Comparison of ENCODE assay signal across 17 cellular contexts in the genomic region with DNA sequence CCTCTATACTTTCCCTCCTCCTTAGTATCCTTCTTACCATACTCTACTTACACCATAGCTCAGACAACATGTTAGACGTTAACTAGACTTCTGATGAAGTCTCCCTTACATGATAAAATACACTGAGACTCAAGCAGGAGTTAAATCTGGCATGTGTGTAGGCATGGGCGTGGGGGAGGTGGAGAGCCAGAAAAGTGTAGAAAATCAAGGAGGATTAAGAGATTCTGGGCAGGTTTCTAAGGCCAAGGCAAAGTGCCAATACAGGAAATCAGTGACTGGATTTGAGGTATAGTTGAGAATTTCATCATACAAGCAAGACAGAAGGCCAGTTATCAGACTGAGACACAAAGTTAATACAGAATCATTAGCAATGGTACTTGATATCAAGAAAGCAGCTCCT. TPM values are rescaled to one million over a fixed set of nuclear protein-coding genes. Genes with fewer than 3 reads are reported as not detected.
DNase-seq lines count a peak whose midpoint lies in the region; TF ChIP-seq lines count a peak whose summit lies in the region.
"Had no signal": no experiment of that assay in that cellular context is flagged by ENCODE, and none has a peak within 500 bp of the region (broad histone marks: within the 10 kb centered on the region; RNA-seq: fewer than 3 reads in every experiment).

No MANE protein-coding gene starts in this region.

- H3K27me3 Mint-ChIP-seq in MCF 10A (ENCODE audit: insufficient read depth, unreplicated experiment) (no peaks in the 10 kb centered on the region), chondrocyte (ENCODE audit: low read depth) (no peaks in the 10 kb centered on the region), osteocyte (ENCODE audit: unreplicated experiment) (no peaks in the 10 kb centered on the region)
- H3K27me3 Mint-ChIP-seq: CD4-positive, alpha-beta T cell had no signal

- H3K36me3 ChIP-seq in mammary epithelial cell (ENCODE audit: insufficient read depth, low read length), result no peaks in the 10 kb centered on the region
- H3K36me3 ChIP-seq: HAP-1 had no signal

- intact Hi-C loops in MCF 10A (cut with micrococcal nuclease) (no loop called here), mammary epithelial cell (cut with micrococcal nuclease) (no loop called here), dorsolateral prefrontal cortex (cut with DNase I) (no loop called here)

- no peak overlapping the region for H3K4me3 ChIP-seq in mammary epithelial cell (replicated peaks in 1 of 3; ENCODE audit: insufficient read depth in 1 of 3, low read depth in 2 of 3, low read length in 3 of 3)
- no peak overlapping the region for H3K4me3 ChIP-seq in dorsolateral prefrontal cortex
- H3K4me3 ChIP-seq: HAP-1 had no signal

- DNase-seq in MCF 10A (ENCODE audit: unreplicated experiment) (no peak), mammary epithelial cell (no peak), chondrocyte (ENCODE audit: low spot score) (no peak), osteocyte (ENCODE audit: extremely low spot score, unreplicated experiment) (no peak), dorsolateral prefrontal cortex (no peak), epidermal melanocyte (ENCODE audit: insufficient read length, low spot score) (no peak)
- DNase-seq in stimulated activated CD8-positive, alpha-beta memory T cell treated with anti-CD3 and anti-CD28 coated beads, Interleukin-4, amount 100 ng/mL, for 48 hours, result no peak
- DNase-seq in activated CD4-positive, alpha-beta T cell treated with anti-CD3 and anti-CD28 coated beads for 1 hour, result no peak
- DNase-seq: 8988T; CD4-positive, alpha-beta T cell; GF-D8; NCI-H1417; NCI-H187 treated with DMSO at 0.1 percent for 48 hours; NCI-H345; NCI-H524 treated with DMSO at 0.1 percent for 48 hours; SHP77 treated with DMSO at 0.1 percent for 48 hours had no signal

- peaks cover 1% of the 10 kb centered on the region for H3K4me1 ChIP-seq in mammary epithelial cell (ENCODE audit: insufficient read depth, low read length)
- H3K4me1 ChIP-seq: HAP-1 had no signal

- CTCF ChIA-PET in MCF 10A (lab: Yijun Ruan, JAX) (no interaction called here), mammary epithelial cell (lab: Charles Lee; ENCODE audit: low non-redundant PET) (no interaction called here)

- no peak overlapping the region for H3K4me2 ChIP-seq in mammary epithelial cell (ENCODE audit: insufficient read depth, low read depth, low read length)

- WGBS in mammary epithelial cell (ENCODE audit: low coverage, missing lambda C conversion rate), result 60% methylated on average over 2 of the region's 2 CpGs

- H3K36me3 Mint-ChIP-seq in MCF 10A (ENCODE audit: insufficient read depth, unreplicated experiment) (no peaks in the 10 kb centered on the region), chondrocyte (ENCODE audit: low read depth) (peaks cover 4% of the 10 kb centered on the region), osteocyte (ENCODE audit: unreplicated experiment) (peaks cover 19% of the 10 kb centered on the region)

- H3K9me3 Mint-ChIP-seq in MCF 10A (ENCODE audit: unreplicated experiment), result no peaks in the 10 kb centered on the region
- peaks cover 3% of the 10 kb centered on the region for H3K9me3 Mint-ChIP-seq in chondrocyte (ENCODE audit: low read depth)
- H3K9me3 Mint-ChIP-seq in osteocyte (ENCODE audit: unreplicated experiment), result no peaks in the 10 kb centered on the region
- H3K9me3 Mint-ChIP-seq: CD4-positive, alpha-beta T cell had no signal

- H3K27ac Mint-ChIP-seq in MCF 10A (ENCODE audit: low read depth, unreplicated experiment), result peak overlapping the region; percentile 28
- H3K27ac Mint-ChIP-seq in chondrocyte (ENCODE audit: unreplicated experiment), result peak overlapping the region; percentile 90
- peak overlapping the region; percentile 57 for H3K27ac Mint-ChIP-seq in osteocyte (ENCODE audit: unreplicated experiment)
- H3K27ac Mint-ChIP-seq: CD4-positive, alpha-beta T cell had no signal

- H3K4me3 Mint-ChIP-seq in MCF 10A (ENCODE audit: unreplicated experiment) (no peak overlapping the region), chondrocyte (ENCODE audit: unreplicated experiment) (no peak overlapping the region), osteocyte (ENCODE audit: unreplicated experiment) (no peak overlapping the region)
- H3K4me3 Mint-ChIP-seq: CD4-positive, alpha-beta T cell had no signal

- peaks cover 65% of the 10 kb centered on the region for H3K79me2 ChIP-seq in mammary epithelial cell (ENCODE audit: insufficient read depth, low read length)

- no peak overlapping the region for H3K27ac ChIP-seq in mammary epithelial cell (ENCODE audit: insufficient read depth, low read depth, low read length)
- no peak overlapping the region for H3K27ac ChIP-seq in dorsolateral prefrontal cortex

- no peaks in the 10 kb centered on the region for H3K9me3 ChIP-seq in mammary epithelial cell (replicated peaks; ENCODE audit: insufficient read depth, low read length)
- H3K9me3 ChIP-seq: HAP-1 had no signal

- POLR2A ChIA-PET in MCF 10A (lab: Yijun Ruan, JAX), result interaction anchor here (0.6 kb wide), 1 partner anchor 81 kb away, joined by 3 read pairs; no protein-coding TSS in a partner anchor

- BruUV-seq in MCF 10A (replicated peaks; lab: Mats Ljungman, UMichigan) (no TSS peak), mammary epithelial cell (replicated peaks; lab: Mats Ljungman, UMichigan) (no TSS peak)

- no peak overlapping the region for H3K9ac ChIP-seq in mammary epithelial cell (ENCODE audit: insufficient read depth, low read length)

- H2AFZ ChIP-seq in mammary epithelial cell (ENCODE audit: low read depth, low read length), result no peak overlapping the region

- H3K27me3 ChIP-seq in mammary epithelial cell (ENCODE audit: insufficient read depth, low read length) (no peaks in the 10 kb centered on the region), dorsolateral prefrontal cortex (no peaks in the 10 kb centered on the region)

- dilution Hi-C loops in mammary epithelial cell (cut with HindIII; ENCODE audit: low sequenced_read_pairs), result no loop called here

- no peaks in the 10 kb centered on the region for H4K20me1 ChIP-seq in mammary epithelial cell (ENCODE audit: insufficient read depth, low read length)

- no peak for TF ChIP-seq CTCF in MCF 10A (IDR thresholded peaks at IDR 0.05; ENCODE audit: unreplicated experiment)
- no peak for TF ChIP-seq CTCF in mammary epithelial cell (conservative IDR thresholded peaks at IDR 0.05 in 1 of 2, IDR thresholded peaks at IDR 0.05 in 1 of 2; ENCODE audit: extremely low read depth in 1 of 2, insufficient read depth in 1 of 2, low read depth in 1 of 2, low read length in 2 of 2)
- TF ChIP-seq CTCF in chondrocyte (IDR thresholded peaks at IDR 0.05), result no peak
- no peak for TF ChIP-seq CTCF in osteocyte (IDR thresholded peaks at IDR 0.05)
- no peak for TF ChIP-seq CTCF in dorsolateral prefrontal cortex (IDR thresholded peaks at IDR 0.05 in 54 of 56, conservative IDR thresholded peaks at IDR 0.05 in 2 of 56; ENCODE audit: low read depth in 1 of 56, partially characterized antibody in 56 of 56)

- peaks cover 40% of the 10 kb centered on the region for H3K4me1 Mint-ChIP-seq in MCF 10A (ENCODE audit: insufficient read depth, unreplicated experiment)
- H3K4me1 Mint-ChIP-seq in chondrocyte (ENCODE audit: low read depth), result peaks cover 90% of the 10 kb centered on the region
- H3K4me1 Mint-ChIP-seq in osteocyte (ENCODE audit: unreplicated experiment), result peaks cover 94% of the 10 kb centered on the region

- in situ Hi-C loops in mammary epithelial cell (cut with MboI; ENCODE audit: low sequenced_read_pairs in 2 of 2), result no loop called here

RNA-seq across cellular contexts. Expression of a gene that starts 37.4 kb away (rescaled TPM):
- 85.3 and 96.2 TPM in 2 replicates for total RNA-seq in MCF 10A (2022)
- total RNA-seq in mammary epithelial cell, result 10 to 100 TPM; 28.9 to 51.7 TPM
- 35.2 TPM for polyA plus RNA-seq in mammary epithelial cell
- polyA minus RNA-seq in mammary epithelial cell, result 36.3 TPM
- 114 to 181 TPM (median 120 TPM) in 3 replicates for total RNA-seq in chondrocyte
- total RNA-seq in osteocyte, result 303 and 308 TPM in 2 replicates
- 10 to 100 TPM; 15.8 to 61.8 (median 29.0) TPM for total RNA-seq in dorsolateral prefrontal cortex

Comparison
In these comparisons a context has a peak if more than half of its experiments do, and no peak if none do; other contexts are left out.
1. H3K27ac Mint-ChIP-seq: peak in every context shown above with its lines; median percentile 90 in chondrocyte; 57 in osteocyte; 28 in MCF 10A.